9 cellular contexts compared by ENCODE assay signal in the genomic region with DNA sequence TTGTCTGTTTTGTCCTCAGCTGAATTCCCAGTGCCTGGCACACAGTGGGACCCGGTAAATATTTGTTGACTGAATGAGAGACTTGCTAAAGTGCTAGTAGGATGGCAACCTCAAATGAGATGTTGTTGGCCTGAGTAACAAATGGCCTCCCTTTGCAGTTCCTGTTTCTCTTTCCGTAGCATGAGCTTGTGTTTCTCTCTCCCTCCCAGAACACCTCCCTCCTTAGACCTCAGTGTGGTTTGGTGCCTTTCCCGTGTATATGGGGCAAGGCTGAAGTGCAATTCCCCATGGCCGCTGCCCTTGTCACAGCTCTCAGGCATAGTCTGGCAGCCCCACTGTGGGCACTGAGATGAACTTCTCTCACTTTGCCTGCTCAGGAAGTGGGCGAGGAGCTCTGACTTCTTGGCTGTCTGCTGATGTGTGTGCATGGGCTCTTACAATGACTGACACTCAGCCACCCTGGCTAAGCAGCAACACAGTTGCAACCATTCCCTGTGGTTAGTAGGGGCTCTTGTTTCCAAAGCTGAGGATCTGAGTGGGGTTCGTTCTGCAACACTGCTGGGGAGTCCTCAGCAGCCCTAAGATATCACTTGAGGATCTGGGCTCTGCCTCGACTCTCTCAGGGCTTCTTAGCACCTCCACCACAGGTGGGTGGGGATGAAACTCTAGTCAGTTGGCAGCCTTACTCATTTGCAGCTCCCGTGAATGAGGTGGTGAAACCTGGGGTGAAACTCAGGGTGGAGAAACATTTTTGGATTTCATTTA.
DNase-seq lines count a peak whose midpoint lies in the region; ATAC-seq and TF ChIP-seq lines count a peak whose summit lies in the region.
"Had no signal": no experiment of that assay in that cellular context is flagged by ENCODE, and none has a peak within 500 bp of the region (broad histone marks: within the 10 kb centered on the region; RNA-seq: fewer than 3 reads in every experiment).

No MANE protein-coding gene starts in this region.

- H2BK12ac ChIP-seq in neuronal stem cell (ENCODE audit: low read length) = no peak overlapping the region

- no peak overlapping the region for H3K14ac ChIP-seq in neuronal stem cell (ENCODE audit: low read length)

- H3K18ac ChIP-seq in neuronal stem cell (ENCODE audit: low read length) = no peak overlapping the region

- H3K27me3 ChIP-seq in H7 (ENCODE audit: control insufficient read depth, insufficient read depth, low read length) = no peaks in the 10 kb centered on the region
- no peaks in the 10 kb centered on the region for H3K27me3 ChIP-seq in neuronal stem cell (ENCODE audit: control insufficient read depth in 3 of 3, insufficient read depth in 3 of 3, low read depth in 1 of 3, low read length in 3 of 3)
- H3K27me3 ChIP-seq in neural progenitor cell = no peaks in the 10 kb centered on the region

- H3K9me3 Mint-ChIP-seq in WTC11 = no peaks in the 10 kb centered on the region
- H3K9me3 Mint-ChIP-seq in neural progenitor cell = no peaks in the 10 kb centered on the region
- H3K9me3 Mint-ChIP-seq: nephron had no signal

- H3K79me1 ChIP-seq in neuronal stem cell (ENCODE audit: low read depth, low read length) = no peaks in the 10 kb centered on the region

- H3K79me2 ChIP-seq in neural progenitor cell (ENCODE audit: low read depth) = no peaks in the 10 kb centered on the region

- H4K91ac ChIP-seq in neuronal stem cell (ENCODE audit: low read depth, low read length, poor library complexity) = no peak overlapping the region

- H3K4ac ChIP-seq in neuronal stem cell (ENCODE audit: low read length) = no peak overlapping the region

- H3K23ac ChIP-seq in neuronal stem cell (ENCODE audit: low read depth, low read length, poor library complexity) = no peak overlapping the region

- no peaks in the 10 kb centered on the region for H3F3A ChIP-seq in neural progenitor cell (ENCODE audit: low read depth)

- H2BK15ac ChIP-seq in neuronal stem cell (ENCODE audit: low read length) = no peak overlapping the region

- no peaks in the 10 kb centered on the region for H3K27me3 Mint-ChIP-seq in WTC11 (ENCODE audit: low read depth)
- peaks cover 8% of the 10 kb centered on the region for H3K27me3 Mint-ChIP-seq in neural progenitor cell (ENCODE audit: insufficient read depth, low read depth)

- H3K27ac ChIP-seq in neuronal stem cell (replicated peaks; ENCODE audit: low read length) (no peak overlapping the region), neural progenitor cell (no peak overlapping the region)

- no CpG with 5 or more reads among the region's 8 CpGs for WGBS in neuronal stem cell (ENCODE audit: extremely low coverage in 2 of 2, insufficient read length in 2 of 2, insufficient replicate concordance in 1 of 2), 2 donors

- H3K4me1 Mint-ChIP-seq in WTC11 (peaks cover 13% of the 10 kb centered on the region), neural progenitor cell (no peaks in the 10 kb centered on the region)
- H3K4me1 Mint-ChIP-seq: nephron had no signal

- H2AFZ ChIP-seq in neuronal stem cell (ENCODE audit: low read length) (no peak overlapping the region), neural progenitor cell (replicated peaks) (no peak overlapping the region)

- H3K9ac ChIP-seq in neuronal stem cell (ENCODE audit: low read depth, low read length, poor library complexity) (no peak overlapping the region), neural progenitor cell (no peak overlapping the region)

- H4K8ac ChIP-seq in neuronal stem cell (ENCODE audit: low read depth, low read length) = no peak overlapping the region

- H4K20me1 ChIP-seq in neural progenitor cell (ENCODE audit: low read depth) = no peaks in the 10 kb centered on the region

- TF ChIP-seq CTCF in WTC11 (IDR thresholded peaks at IDR 0.05) (no peak), neural progenitor cell (IDR thresholded peaks at IDR 0.05) (no peak)

- H2AK5ac ChIP-seq in neuronal stem cell (ENCODE audit: low read depth, low read length) = no peak overlapping the region

- H3K9me3 ChIP-seq in neuronal stem cell (replicated peaks in 1 of 2; ENCODE audit: control insufficient read depth in 2 of 2, insufficient read depth in 1 of 2, low read depth in 1 of 2, low read length in 2 of 2) = no peaks in the 10 kb centered on the region
- H3K9me3 ChIP-seq in neural progenitor cell (ENCODE audit: low read depth) = no peaks in the 10 kb centered on the region

- H3K4me3 Mint-ChIP-seq in WTC11 (no peak overlapping the region), neural progenitor cell (no peak overlapping the region)
- H3K4me3 Mint-ChIP-seq: nephron had no signal

- H3K36me3 Mint-ChIP-seq in WTC11 (peaks cover 10% of the 10 kb centered on the region), neural progenitor cell (no peaks in the 10 kb centered on the region)

- no peak overlapping the region for H3K4me3 ChIP-seq in H7 (ENCODE audit: insufficient read depth, low read depth, low read length)
- no peak overlapping the region for H3K4me3 ChIP-seq in neuronal stem cell (ENCODE audit: low read length in 2 of 2)
- H3K4me3 ChIP-seq in neural progenitor cell = no peak overlapping the region

- CTCF ChIA-PET in WTC11 (lab: Charles Lee) = no interaction called here

- DNase-seq in WTC11 (ENCODE audit: low spot score) = no peak
- DNase-seq in effector CD4-positive, alpha-beta T cell = peak; percentile 74
- DNase-seq in stimulated activated CD4-positive, alpha-beta T cell treated with anti-CD3 and anti-CD28 coated beads, TNF-alpha, amount 100 ng/mL, for 48 hours (ENCODE audit: low read depth in 3 of 3) = peak; percentile 53 to 78 (median 65)
- DNase-seq in H7 = no peak
- DNase-seq in neuronal stem cell (ENCODE audit: low spot score) = no peak
- DNase-seq in neural progenitor cell (ENCODE audit: low spot score) = no peak

- H3K27ac Mint-ChIP-seq in WTC11 (peak overlapping the region; percentile 17), neural progenitor cell (no peak overlapping the region)
- H3K27ac Mint-ChIP-seq: nephron had no signal

- H3K4me1 ChIP-seq in neuronal stem cell (ENCODE audit: control insufficient read depth in 2 of 2, insufficient read depth in 1 of 2, low read depth in 1 of 2, low read length in 2 of 2) (no peaks in the 10 kb centered on the region), neural progenitor cell (no peaks in the 10 kb centered on the region)

- ATAC-seq in GM19324 (IDR thresholded peaks at IDR 0.05; ENCODE audit: low FRiP score, unreplicated experiment) (peak; percentile 77), HG03159 (IDR thresholded peaks at IDR 0.05; ENCODE audit: unreplicated experiment) (peak; percentile 74), WTC11 (peak; percentile 32; the same call in 1 of the 2 replicates)

- no peaks in the 10 kb centered on the region; the same call in none of the 2 replicates for H3K36me3 ChIP-seq in H7 (replicated peaks; ENCODE audit: control insufficient read depth, insufficient read depth, low read length)
- no peaks in the 10 kb centered on the region for H3K36me3 ChIP-seq in neuronal stem cell (replicated peaks in 1 of 2; ENCODE audit: control insufficient read depth in 2 of 2, insufficient read depth in 2 of 2, low read length in 2 of 2)
- H3K36me3 ChIP-seq in neural progenitor cell = no peaks in the 10 kb centered on the region

- H3K4me2 ChIP-seq in neuronal stem cell (ENCODE audit: insufficient read depth, low read length, poor library complexity, severe bottlenecking) (no peak overlapping the region), neural progenitor cell (no peak overlapping the region)

- no peak overlapping the region for H2BK5ac ChIP-seq in neuronal stem cell (ENCODE audit: low read length)

- no peak overlapping the region for H2BK120ac ChIP-seq in neuronal stem cell (ENCODE audit: low read depth, low read length)

- POLR2A ChIA-PET in WTC11 (lab: Charles Lee) = interaction anchor here (1.4 kb wide), 1 partner anchor 41 kb away, joined by 3 read pairs; no protein-coding TSS in a partner anchor

TF ChIP-seq in WTC11, 78 proteins besides CTCF, POLR2A, EP300 and RAD21 (continues in another document):
- no peak for TF ChIP-seq TEAD4 (CRISPR knock-in tag; IDR thresholded peaks at IDR 0.05)
- TF ChIP-seq ZNF121 (CRISPR knock-in tag; IDR thresholded peaks at IDR 0.05) = no peak
- TF ChIP-seq, protein P1, sequence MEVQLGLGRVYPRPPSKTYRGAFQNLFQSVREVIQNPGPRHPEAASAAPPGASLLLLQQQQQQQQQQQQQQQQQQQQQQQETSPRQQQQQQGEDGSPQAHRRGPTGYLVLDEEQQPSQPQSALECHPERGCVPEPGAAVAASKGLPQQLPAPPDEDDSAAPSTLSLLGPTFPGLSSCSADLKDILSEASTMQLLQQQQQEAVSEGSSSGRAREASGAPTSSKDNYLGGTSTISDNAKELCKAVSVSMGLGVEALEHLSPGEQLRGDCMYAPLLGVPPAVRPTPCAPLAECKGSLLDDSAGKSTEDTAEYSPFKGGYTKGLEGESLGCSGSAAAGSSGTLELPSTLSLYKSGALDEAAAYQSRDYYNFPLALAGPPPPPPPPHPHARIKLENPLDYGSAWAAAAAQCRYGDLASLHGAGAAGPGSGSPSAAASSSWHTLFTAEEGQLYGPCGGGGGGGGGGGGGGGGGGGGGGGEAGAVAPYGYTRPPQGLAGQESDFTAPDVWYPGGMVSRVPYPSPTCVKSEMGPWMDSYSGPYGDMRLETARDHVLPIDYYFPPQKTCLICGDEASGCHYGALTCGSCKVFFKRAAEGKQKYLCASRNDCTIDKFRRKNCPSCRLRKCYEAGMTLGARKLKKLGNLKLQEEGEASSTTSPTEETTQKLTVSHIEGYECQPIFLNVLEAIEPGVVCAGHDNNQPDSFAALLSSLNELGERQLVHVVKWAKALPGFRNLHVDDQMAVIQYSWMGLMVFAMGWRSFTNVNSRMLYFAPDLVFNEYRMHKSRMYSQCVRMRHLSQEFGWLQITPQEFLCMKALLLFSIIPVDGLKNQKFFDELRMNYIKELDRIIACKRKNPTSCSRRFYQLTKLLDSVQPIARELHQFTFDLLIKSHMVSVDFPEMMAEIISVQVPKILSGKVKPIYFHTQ (CRISPR knock-in tag; IDR thresholded peaks at IDR 0.05) = no peak

Comparison
In these comparisons a context has a peak if more than half of its experiments do, and no peak if none do; other contexts are left out.
1. DNase-seq: peak in effector CD4-positive, alpha-beta T cell (single experiment) and stimulated activated CD4-positive, alpha-beta T cell treated with anti-CD3 and anti-CD28 coated beads, TNF-alpha, amount 100 ng/mL, for 48 hours (3 of 3); none in WTC11 (single experiment), H7 (single experiment), neuronal stem cell (single experiment) and neural progenitor cell (single experiment).
2. Peak in every context shown above with its lines, with median percentiles within 50 percentile points of each other: ATAC-seq.